Comparison of ENCODE assay signal across 8 cellular contexts in the genomic region with DNA sequence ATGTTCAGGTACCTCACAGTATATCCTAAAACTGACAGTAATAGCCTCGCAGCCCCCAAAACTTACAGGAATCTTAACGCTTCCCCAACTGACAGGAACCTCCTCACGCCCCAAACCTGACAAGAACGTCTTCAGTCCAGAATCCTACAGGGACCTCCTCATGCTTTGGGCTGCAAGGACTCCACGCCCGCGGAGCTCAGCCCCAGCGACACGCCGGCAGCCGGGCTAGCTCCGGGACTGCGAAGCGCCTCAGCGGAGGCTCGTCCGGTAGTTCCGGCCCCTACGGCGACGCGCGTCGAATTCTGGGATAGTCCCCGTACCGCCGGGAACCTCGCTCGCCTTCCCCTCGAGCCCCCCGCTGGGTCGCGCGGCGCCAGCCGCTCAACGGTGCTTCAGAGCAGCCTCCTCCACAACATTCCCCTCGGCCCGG. TPM values are rescaled to one million over a fixed set of nuclear protein-coding genes. Genes with fewer than 3 reads are reported as not detected.
A peak's percentile ranks its signal among the peaks of the same experiment; 100 is the strongest.
DNase-seq lines count a peak whose midpoint lies in the region; ATAC-seq and TF ChIP-seq lines count a peak whose summit lies in the region.

No MANE protein-coding gene starts in this region.

- H3K4me1 Mint-ChIP-seq in natural killer cell treated with Interleukin-12 subunit alpha and Interleukin-12 subunit beta and Interleukin-15 and Interleukin-18, amount 100 ng/mL, for 72 hours (ENCODE audit: low read depth in 2 of 2) = peaks cover 10 to 24% of the 10 kb centered on the region in 2 donors

- peak overlapping the region; percentile 85 for H3K4me3 ChIP-seq in GM12864 (ENCODE audit: low read depth, low read length)

- H3K36me3 Mint-ChIP-seq in natural killer cell treated with Interleukin-12 subunit alpha and Interleukin-12 subunit beta and Interleukin-15 and Interleukin-18, amount 100 ng/mL, for 72 hours = no peaks in the 10 kb centered on the region

- DNase-seq in GM12864 (ENCODE audit: low read depth) (no peak), LHCN-M2 (ENCODE audit: low read depth) (peak; percentile 10), fibroblast of gingiva (ENCODE audit: low read depth) (peak; percentile 34), ureter (ENCODE audit: low spot score) (peak; percentile 46), NCI-H187 treated with DMSO at 0.1 percent for 48 hours (lab: John Stamatoyannopoulos, UW) (no peak)
- peak; percentile 41 for DNase-seq in activated CD8-positive, alpha-beta memory T cell treated with anti-CD3 and anti-CD28 coated beads, Interleukin-2, amount 50 U/mL, for 4 hours
- DNase-seq in natural killer cell treated with Interleukin-12 subunit alpha and Interleukin-12 subunit beta and Interleukin-15 and Interleukin-18, amount 100 ng/mL, for 72 hours (ENCODE audit: low spot score) = peak; percentile 71

- H3K4me3 Mint-ChIP-seq in natural killer cell treated with Interleukin-12 subunit alpha and Interleukin-12 subunit beta and Interleukin-15 and Interleukin-18, amount 100 ng/mL, for 72 hours = peak overlapping the region; percentile 95

- TF ChIP-seq CTCF in GM12864 (IDR thresholded peaks at IDR 0.05; ENCODE audit: low read depth, low read length, missing control alignments) = no peak

- peak; percentile 18 for ATAC-seq in GM21576 (IDR thresholded peaks at IDR 0.05; ENCODE audit: unreplicated experiment)
- ATAC-seq in natural killer cell treated with Interleukin-12 subunit alpha and Interleukin-12 subunit beta and Interleukin-15 and Interleukin-18, amount 100 ng/mL, for 72 hours = peak; percentile 43 to 51

- no peaks in the 10 kb centered on the region for H3K9me3 Mint-ChIP-seq in natural killer cell treated with Interleukin-12 subunit alpha and Interleukin-12 subunit beta and Interleukin-15 and Interleukin-18, amount 100 ng/mL, for 72 hours

- peaks cover 0 to 3% of the 10 kb centered on the region in 2 donors for H3K27me3 Mint-ChIP-seq in natural killer cell treated with Interleukin-12 subunit alpha and Interleukin-12 subunit beta and Interleukin-15 and Interleukin-18, amount 100 ng/mL, for 72 hours

- H3K27ac Mint-ChIP-seq in natural killer cell treated with Interleukin-12 subunit alpha and Interleukin-12 subunit beta and Interleukin-15 and Interleukin-18, amount 100 ng/mL, for 72 hours = peak overlapping the region; percentile 91 to 95

RNA-seq across cellular contexts. Expression of a gene that starts 0.6 kb away (rescaled TPM):
- total RNA-seq in LHCN-M2 (2014; rRNA removed) (7.6 and 10.1 TPM in 2 replicates), ureter (52.4 TPM)
- 5.2 TPM for polyA plus RNA-seq in LHCN-M2 (2012)
- 10 to 100 TPM; 51.6 to 87.6 TPM for total RNA-seq in natural killer cell treated with Interleukin-12 subunit alpha and Interleukin-12 subunit beta and Interleukin-15 and Interleukin-18, amount 100 ng/mL, for 72 hours

Comparison
In these comparisons a context has a peak if more than half of its experiments do, and no peak if none do; other contexts are left out.
1. DNase-seq: peak in LHCN-M2 (single experiment), activated CD8-positive, alpha-beta memory T cell treated with anti-CD3 and anti-CD28 coated beads, Interleukin-2, amount 50 U/mL, for 4 hours (single experiment), fibroblast of gingiva (single experiment), natural killer cell treated with Interleukin-12 subunit alpha and Interleukin-12 subunit beta and Interleukin-15 and Interleukin-18, amount 100 ng/mL, for 72 hours (single experiment) and ureter (single experiment); none in GM12864 (single experiment) and NCI-H187 treated with DMSO at 0.1 percent for 48 hours (single experiment).